In the genomic region with DNA sequence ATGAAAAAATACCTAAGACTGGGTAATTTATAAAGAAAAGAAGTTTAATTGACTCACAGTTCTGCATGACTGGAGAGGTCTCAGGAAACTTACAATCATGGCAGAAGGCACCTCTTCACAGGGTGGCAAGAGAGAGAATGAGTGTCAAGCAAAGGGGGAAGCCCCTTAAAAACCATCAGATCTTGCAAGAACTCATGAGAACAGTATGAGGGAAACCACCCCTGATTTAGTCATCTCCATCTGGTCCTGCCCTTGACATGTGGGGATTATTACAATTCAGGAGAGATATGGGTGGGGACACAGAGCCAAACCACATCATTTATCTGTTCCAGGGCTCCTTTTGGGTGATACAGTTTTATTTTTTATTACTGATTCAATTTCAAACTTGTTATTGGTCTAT, we compare ENCODE assay signal across 22 cellular contexts. TPM values are rescaled to one million over a fixed set of nuclear protein-coding genes. Genes with fewer than 3 reads are reported as not detected.
A peak's percentile ranks its signal among the peaks of the same experiment; 100 is the strongest.
DNase-seq lines count a peak whose midpoint lies in the region; ATAC-seq and TF ChIP-seq lines count a peak whose summit lies in the region.
"Had no signal": no experiment of that assay in that cellular context is flagged by ENCODE, and none has a peak within 500 bp of the region (broad histone marks: within the 10 kb centered on the region; RNA-seq: fewer than 3 reads in every experiment).

No MANE protein-coding gene starts in this region.

- H3K36me3 Mint-ChIP-seq in CD8-positive, alpha-beta memory T cell, result no peaks in the 10 kb centered on the region
- H3K36me3 Mint-ChIP-seq in natural killer cell, result no peaks in the 10 kb centered on the region
- H3K36me3 Mint-ChIP-seq: brain, CD14-positive monocyte had no signal

- no peak overlapping the region for H3K4me3 Mint-ChIP-seq in CD8-positive, alpha-beta memory T cell
- no peak overlapping the region for H3K4me3 Mint-ChIP-seq in natural killer cell
- H3K4me3 Mint-ChIP-seq: brain, CD14-positive monocyte, H9 had no signal

- TF ChIP-seq CTCF in body of pancreas (IDR thresholded peaks at IDR 0.05) (no peak), natural killer cell (IDR thresholded peaks at IDR 0.05) (no peak)

- intact Hi-C loops in body of pancreas (cut with DNase I), result no loop called here
- intact Hi-C loops in natural killer cell (cut with micrococcal nuclease), result no loop called here

- TF ChIP-seq POLR2A in body of pancreas (IDR thresholded peaks at IDR 0.05), result no peak

- peak; percentile 25 for DNase-seq in glomerular visceral epithelial cell (ENCODE audit: extremely low spot score)
- DNase-seq in CD8-positive, alpha-beta memory T cell, result no peak
- no peak for DNase-seq in body of pancreas
- no peak for DNase-seq in natural killer cell
- DNase-seq: activated CD4-positive, alpha-beta T cell treated with anti-CD3 and anti-CD28 coated beads for 1 hour; effector CD4-positive, alpha-beta T cell; erythroblast; H9; hypothalamus; NCI-H1092 treated with DMSO at 0.1 percent for 48 hours; NCI-H2029; NCI-H446 treated with DMSO at 0.1 percent for 48 hours; substantia nigra; T-helper 1 cell had no signal

- peaks cover 0 to 2% of the 10 kb centered on the region in 2 donors for H3K27me3 Mint-ChIP-seq in CD8-positive, alpha-beta memory T cell
- H3K27me3 Mint-ChIP-seq in natural killer cell (ENCODE audit: low read depth in 2 of 2), result no peaks in the 10 kb centered on the region

- POLR2A ChIA-PET in CD8-positive, alpha-beta memory T cell (lab: Charles Lee), result no interaction called here

- no peaks in the 10 kb centered on the region for H3K4me1 Mint-ChIP-seq in CD8-positive, alpha-beta memory T cell
- no peaks in the 10 kb centered on the region for H3K4me1 Mint-ChIP-seq in natural killer cell
- H3K4me1 Mint-ChIP-seq: brain, CD14-positive monocyte, H9 had no signal

- peaks cover 7 to 25% (median 10%) of the 10 kb centered on the region in 5 donors for H3K9me3 Mint-ChIP-seq in CD8-positive, alpha-beta memory T cell
- H3K9me3 Mint-ChIP-seq in natural killer cell, result peaks cover 7 to 10% of the 10 kb centered on the region in 2 donors

- ATAC-seq in GM18517 (IDR thresholded peaks at IDR 0.05; ENCODE audit: unreplicated experiment) (peak; percentile 51), GM19025 (IDR thresholded peaks at IDR 0.05; ENCODE audit: low read depth, unreplicated experiment) (peak; percentile 89), HG02981 (IDR thresholded peaks at IDR 0.05; ENCODE audit: unreplicated experiment) (peak; percentile 65), body of pancreas (no peak), natural killer cell (no peak)
- ATAC-seq: Panc1 had no signal

- H3K27ac Mint-ChIP-seq in CD8-positive, alpha-beta memory T cell, result no peak overlapping the region
- H3K27ac Mint-ChIP-seq in natural killer cell, result no peak overlapping the region
- H3K27ac Mint-ChIP-seq: brain, CD14-positive monocyte, H9 had no signal

- H3K27me3 ChIP-seq in CD8-positive, alpha-beta memory T cell (ENCODE audit: insufficient read depth, low read length, poor library complexity, severe bottlenecking), result no peaks in the 10 kb centered on the region
- no peaks in the 10 kb centered on the region for H3K27me3 ChIP-seq in body of pancreas

- no peak overlapping the region for H3K27ac ChIP-seq in CD8-positive, alpha-beta memory T cell (ENCODE audit: low read depth, low read length)
- H3K27ac ChIP-seq in body of pancreas, result no peak overlapping the region
- H3K27ac ChIP-seq: SJSA1 had no signal

- no peak overlapping the region for H3K4me3 ChIP-seq in CD8-positive, alpha-beta memory T cell (ENCODE audit: low read length)
- no peak overlapping the region for H3K4me3 ChIP-seq in body of pancreas
- H3K4me3 ChIP-seq: SJSA1 had no signal

- no peaks in the 10 kb centered on the region for H3K36me3 ChIP-seq in CD8-positive, alpha-beta memory T cell (ENCODE audit: insufficient read depth, low read length)
- no peaks in the 10 kb centered on the region for H3K36me3 ChIP-seq in body of pancreas (replicated peaks in 1 of 2; ENCODE audit: insufficient read depth in 1 of 2, low read depth in 2 of 2)
- H3K36me3 ChIP-seq: SJSA1 had no signal

- CTCF ChIA-PET in CD8-positive, alpha-beta memory T cell (lab: Charles Lee), result no interaction called here

- no peaks in the 10 kb centered on the region for H3K9me3 ChIP-seq in CD8-positive, alpha-beta memory T cell (ENCODE audit: low read length)
- H3K9me3 ChIP-seq in body of pancreas, result no peaks in the 10 kb centered on the region
- H3K9me3 ChIP-seq: SJSA1 had no signal

- no peaks in the 10 kb centered on the region for H3K4me1 ChIP-seq in CD8-positive, alpha-beta memory T cell (ENCODE audit: insufficient read depth, low read length)
- H3K4me1 ChIP-seq in body of pancreas, result no peaks in the 10 kb centered on the region
- H3K4me1 ChIP-seq: SJSA1 had no signal

RNA-seq across cellular contexts. Expression of a gene that starts 23.2 kb away (rescaled TPM):
- not detected for total RNA-seq in CD8-positive, alpha-beta memory T cell
- not detected for polyA plus RNA-seq in CD8-positive, alpha-beta memory T cell
- total RNA-seq in body of pancreas (1 to 10 TPM; 1.8 to 5.6 TPM), natural killer cell (not detected)
- polyA plus RNA-seq: CD14-positive monocyte, liver had no signal

Comparison
In these comparisons a context has a peak if more than half of its experiments do, and no peak if none do; other contexts are left out.
1. ATAC-seq: peak in GM18517 (single experiment), GM19025 (single experiment) and HG02981 (single experiment); none in body of pancreas (single experiment) and natural killer cell (0 of 3).